In genomic region chr2:25980951-25981350, GRCh38 we compare ENCODE assay signal across 13 cellular contexts. TPM values are rescaled to one million over a fixed set of nuclear protein-coding genes. Genes with fewer than 3 reads are reported as not detected.
A peak's percentile ranks its signal among the peaks of the same experiment; 100 is the strongest.
DNase-seq lines count a peak whose midpoint lies in the region; ATAC-seq and TF ChIP-seq lines count a peak whose summit lies in the region.
"Had no signal": no experiment of that assay in that cellular context is flagged by ENCODE, and none has a peak within 500 bp of the region (broad histone marks: within the 10 kb centered on the region; RNA-seq: fewer than 3 reads in every experiment).

No MANE protein-coding gene starts in this region.

- ATAC-seq in activated CD8-positive, alpha-beta memory T cell treated with anti-CD3 and anti-CD28 coated beads, Interleukin-2, amount 10 ng/mL, durations not matched to agents 7 days and 5 days, result no peak
- ATAC-seq in WTC11 (no peak), GM18858 (IDR thresholded peaks at IDR 0.05; ENCODE audit: unreplicated experiment) (no peak), HG02642 (IDR thresholded peaks at IDR 0.05; ENCODE audit: poor library complexity, unreplicated experiment) (no peak)

- H3K27me3 Mint-ChIP-seq in activated CD8-positive, alpha-beta memory T cell treated with anti-CD3 and anti-CD28 coated beads, Interleukin-2, amount 10 ng/mL, durations not matched to agents 7 days and 5 days, result no peaks in the 10 kb centered on the region
- H3K27me3 Mint-ChIP-seq in WTC11 (ENCODE audit: low read depth) (no peaks in the 10 kb centered on the region; the same call in 1 of the 2 replicates), progenitor cell of endocrine pancreas (no peaks in the 10 kb centered on the region)

- peaks cover 13% of the 10 kb centered on the region for H3K4me1 ChIP-seq in iPS-15b (ENCODE audit: control insufficient read depth, insufficient read depth, low read length)

- DNase-seq in activated CD8-positive, alpha-beta memory T cell treated with anti-CD3 and anti-CD28 coated beads, Interleukin-2, amount 10 ng/mL, durations not matched to agents 7 days and 5 days, result no peak
- no peak for DNase-seq in activated CD8-positive, alpha-beta memory T cell treated with anti-CD3 and anti-CD28 coated beads, Interleukin-2, amount 50 U/mL, for 48 hours
- DNase-seq in WTC11 (ENCODE audit: low spot score), result no peak
- no peak for DNase-seq in progenitor cell of endocrine pancreas (ENCODE audit: low spot score, unreplicated experiment)
- no peak for DNase-seq in NCI-H526 treated with DMSO at 0.1 percent for 48 hours (lab: John Stamatoyannopoulos, UW)
- DNase-seq: activated naive CD4-positive, alpha-beta T cell treated with Interleukin-2 at 50 U/mL for 16 hours; effector CD8-positive, alpha-beta T cell; hippocampal formation; stimulated activated CD4-positive, alpha-beta T cell treated with anti-CD3 and anti-CD28 coated beads, Interleukin-15, amount 100 ng/mL, for 24 hours; stimulated activated naive CD4-positive, alpha-beta T cell had no signal

- no peak overlapping the region for H3K9ac ChIP-seq in iPS-15b (ENCODE audit: low read depth, low read length)

- H3K4me1 Mint-ChIP-seq in activated CD8-positive, alpha-beta memory T cell treated with anti-CD3 and anti-CD28 coated beads, Interleukin-2, amount 10 ng/mL, durations not matched to agents 7 days and 5 days, result peaks cover 17% of the 10 kb centered on the region
- H3K4me1 Mint-ChIP-seq in WTC11 (peaks cover 46% of the 10 kb centered on the region), progenitor cell of endocrine pancreas (ENCODE audit: low read depth) (peaks cover 39% of the 10 kb centered on the region)

- no peaks in the 10 kb centered on the region for H3K9me3 Mint-ChIP-seq in activated CD8-positive, alpha-beta memory T cell treated with anti-CD3 and anti-CD28 coated beads, Interleukin-2, amount 10 ng/mL, durations not matched to agents 7 days and 5 days (ENCODE audit: low read depth)
- H3K9me3 Mint-ChIP-seq in WTC11, result no peaks in the 10 kb centered on the region
- H3K9me3 Mint-ChIP-seq in progenitor cell of endocrine pancreas (ENCODE audit: low read depth), result no peaks in the 10 kb centered on the region

- POLR2A ChIA-PET in WTC11 (lab: Charles Lee), result interaction anchor here (2.0 kb wide), 1 partner anchor 52 kb away, joined by 11 read pairs; the partner anchor contains the start of gene RAB10

- TF ChIP-seq CTCF in WTC11 (IDR thresholded peaks at IDR 0.05) (no peak), progenitor cell of endocrine pancreas (IDR thresholded peaks at IDR 0.05; ENCODE audit: unreplicated experiment) (no peak)

- CTCF ChIA-PET in activated CD8-positive, alpha-beta memory T cell treated with anti-CD3 and anti-CD28 coated beads, Interleukin-2, amount 10 ng/mL, durations not matched to agents 7 days and 5 days (lab: Charles Lee), result interaction anchor here (0.6 to 2.4 kb wide), 5 partner anchors 11 to 770 kb away, joined by 3 to 9 read pairs (median 4); no protein-coding TSS in a partner anchor
- CTCF ChIA-PET in WTC11 (lab: Charles Lee), result interaction anchor here (1.6 to 3.3 kb wide), 3 partner anchors 10 to 25 kb away, joined by 5 to 17 read pairs (median 6); no protein-coding TSS in a partner anchor

- peak overlapping the region; percentile 83 for H3K4me3 Mint-ChIP-seq in activated CD8-positive, alpha-beta memory T cell treated with anti-CD3 and anti-CD28 coated beads, Interleukin-2, amount 10 ng/mL, durations not matched to agents 7 days and 5 days
- H3K4me3 Mint-ChIP-seq in WTC11 (peak overlapping the region; percentile 83), progenitor cell of endocrine pancreas (ENCODE audit: low read depth) (peak overlapping the region; percentile 88)

- no peaks in the 10 kb centered on the region for H3K36me3 Mint-ChIP-seq in activated CD8-positive, alpha-beta memory T cell treated with anti-CD3 and anti-CD28 coated beads, Interleukin-2, amount 10 ng/mL, durations not matched to agents 7 days and 5 days
- H3K36me3 Mint-ChIP-seq in WTC11 (peaks cover 18% of the 10 kb centered on the region), progenitor cell of endocrine pancreas (ENCODE audit: insufficient read depth) (peaks cover 6% of the 10 kb centered on the region)

- no peaks in the 10 kb centered on the region for H3K27me3 ChIP-seq in iPS-15b (ENCODE audit: control insufficient read depth, insufficient read depth, low read length)

- H3K9me3 ChIP-seq in iPS-15b (ENCODE audit: control insufficient read depth, insufficient read depth, low read length), result no peaks in the 10 kb centered on the region

- H3K36me3 ChIP-seq in iPS-15b (ENCODE audit: control insufficient read depth, insufficient read depth, low read length), result peaks cover 4% of the 10 kb centered on the region

- H3K4me3 ChIP-seq in iPS-15b (ENCODE audit: low read depth, low read length), result peak overlapping the region; percentile 75

- no peak overlapping the region for H3K27ac Mint-ChIP-seq in activated CD8-positive, alpha-beta memory T cell treated with anti-CD3 and anti-CD28 coated beads, Interleukin-2, amount 10 ng/mL, durations not matched to agents 7 days and 5 days
- H3K27ac Mint-ChIP-seq in WTC11 (no peak overlapping the region), progenitor cell of endocrine pancreas (peak overlapping the region; percentile 64)

TF ChIP-seq in WTC11, 78 proteins besides CTCF, POLR2A, EP300 and RAD21:
- no peak for TF ChIP-seq MYBL2 (CRISPR knock-in tag; IDR thresholded peaks at IDR 0.05)

RNA-seq across cellular contexts. Expression of gene KIF3C, which starts 1.3 kb away (rescaled TPM):
- total RNA-seq in activated CD8-positive, alpha-beta memory T cell treated with anti-CD3 and anti-CD28 coated beads, Interleukin-2, amount 10 ng/mL, durations not matched to agents 7 days and 5 days, result 10 to 100 TPM; 12.4 to 15.4 TPM
- 48.1 to 60.1 TPM (median 55.8 TPM) in 3 replicates for total RNA-seq in WTC11 (2021)
- 42.3 TPM in 2 replicates for total RNA-seq in progenitor cell of endocrine pancreas

RNA-seq across cellular contexts. Expression of gene RAB10, which starts 52.9 kb away (rescaled TPM):
- total RNA-seq in activated CD8-positive, alpha-beta memory T cell treated with anti-CD3 and anti-CD28 coated beads, Interleukin-2, amount 10 ng/mL, durations not matched to agents 7 days and 5 days, result 100 to 1,000 TPM; 121 to 128 TPM
- total RNA-seq in WTC11 (2021) (127 to 142 TPM (median 132 TPM) in 3 replicates), progenitor cell of endocrine pancreas (106 and 114 TPM in 2 replicates)
